ENCODE assay signal across 15 cellular contexts in the genomic region with DNA sequence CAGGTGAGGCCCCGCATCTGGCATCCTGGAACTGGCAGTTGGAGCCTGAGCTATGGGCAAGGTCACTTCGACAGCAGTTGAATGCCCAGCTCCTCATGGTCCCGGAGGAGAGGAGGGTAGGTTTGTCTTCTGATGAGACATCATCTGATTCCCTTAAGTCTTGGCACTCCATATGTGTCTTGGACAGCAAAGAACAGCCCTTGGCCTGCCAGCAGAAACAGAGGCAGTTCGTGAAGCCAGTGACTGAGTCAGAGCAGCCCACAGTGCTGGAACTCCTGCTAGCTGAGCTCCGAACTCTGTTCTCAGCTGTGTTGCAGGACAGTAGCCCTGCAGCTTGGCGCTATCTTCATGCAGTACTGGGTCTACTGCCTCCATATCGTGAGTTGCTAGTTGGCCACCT. TPM values are rescaled to one million over a fixed set of nuclear protein-coding genes. Genes with fewer than 3 reads are reported as not detected.
DNase-seq lines count a peak whose midpoint lies in the region; ATAC-seq and TF ChIP-seq lines count a peak whose summit lies in the region.
"Had no signal": no experiment of that assay in that cellular context is flagged by ENCODE, and none has a peak within 500 bp of the region (broad histone marks: within the 10 kb centered on the region; RNA-seq: fewer than 3 reads in every experiment).

No MANE protein-coding gene starts in this region.

- ATAC-seq in heart left ventricle, result peak in 3 of 4 donors; percentile 35 to 83 (median 75)

- no peaks in the 10 kb centered on the region for H3K9me3 ChIP-seq in heart left ventricle
- no peaks in the 10 kb centered on the region for H3K9me3 ChIP-seq in effector memory CD4-positive, alpha-beta T cell (ENCODE audit: control insufficient read depth, low read length)
- H3K9me3 ChIP-seq in BE2C, result no peaks in the 10 kb centered on the region
- H3K9me3 ChIP-seq: uterus had no signal

- H3K36me3 ChIP-seq in heart left ventricle (peaks cover 0 to 51% (median 27%) of the 10 kb centered on the region in 9 donors), BE2C (no peaks in the 10 kb centered on the region)
- H3K36me3 ChIP-seq in effector memory CD4-positive, alpha-beta T cell (ENCODE audit: control insufficient read depth, insufficient read depth, low read length), result peaks cover 37% of the 10 kb centered on the region
- H3K36me3 ChIP-seq: uterus had no signal

- peak overlapping the region in 4 of 12 donors; percentile 22 to 41 (median 32) for H3K27ac ChIP-seq in heart left ventricle
- H3K27ac ChIP-seq in effector memory CD4-positive, alpha-beta T cell (ENCODE audit: insufficient read depth, low read length, poor library complexity, severe bottlenecking), result no peak overlapping the region
- H3K27ac ChIP-seq: uterus had no signal

- no peak overlapping the region for H3K4me3 ChIP-seq in heart left ventricle
- no peak overlapping the region for H3K4me3 ChIP-seq in effector memory CD4-positive, alpha-beta T cell (ENCODE audit: insufficient read depth, low read depth, low read length, poor library complexity, severe bottlenecking)
- no peak overlapping the region for H3K4me3 ChIP-seq in BE2C (ENCODE audit: low read depth, low read length)
- H3K4me3 ChIP-seq: skin epidermis had no signal

- TF ChIP-seq CTCF in heart left ventricle (IDR thresholded peaks at IDR 0.05), result no peak
- no peak for TF ChIP-seq CTCF in BE2C (IDR thresholded peaks at IDR 0.05; ENCODE audit: low read depth, low read length)

- peaks cover 0 to 19% (median 0%) of the 10 kb centered on the region in 12 donors for H3K4me1 ChIP-seq in heart left ventricle
- H3K4me1 ChIP-seq in effector memory CD4-positive, alpha-beta T cell (ENCODE audit: control insufficient read depth, insufficient read depth, low read length, poor library complexity, severe bottlenecking), result no peaks in the 10 kb centered on the region
- no peaks in the 10 kb centered on the region for H3K4me1 ChIP-seq in BE2C
- H3K4me1 ChIP-seq: uterus had no signal

- DNase-seq in AG08396 (ENCODE audit: low spot score) (peak; percentile 40), astrocyte of the hippocampus (ENCODE audit: low read depth, low spot score) (peak; percentile 24), heart left ventricle (peak in 2 of 5 donors; percentile 29 to 55), posterior cingulate gyrus (peak in 8 of 10 donors; percentile 35 to 92 (median 65)), BE2C (no peak), KBM-7 (no peak), NCI-H187 treated with DMSO at 0.1 percent for 48 hours (lab: John Stamatoyannopoulos, UW) (no peak)
- DNase-seq in effector memory CD4-positive, alpha-beta T cell, result no peak
- DNase-seq: EL, glutamatergic neuron, midbrain, NCI-H1105, uterus had no signal

- 60 to 83% (median 78%) methylated on average over 5 to 7 of the region's 7 CpGs for WGBS in heart left ventricle, 4 donors

- H3K27me3 ChIP-seq in heart left ventricle (no peaks in the 10 kb centered on the region), BE2C (no peaks in the 10 kb centered on the region)
- no peaks in the 10 kb centered on the region for H3K27me3 ChIP-seq in effector memory CD4-positive, alpha-beta T cell (replicated peaks; ENCODE audit: control insufficient read depth, insufficient read depth, low read length, poor library complexity, severe bottlenecking)
- H3K27me3 ChIP-seq: uterus had no signal

- in situ Hi-C loops in KBM-7 (cut with MboI; ENCODE audit: low pct_unique_long_range_greater_than_20kb, low sequenced_read_pairs), result no loop called here

- no peak for TF ChIP-seq POLR2A in heart left ventricle (IDR thresholded peaks at IDR 0.05)

- intact Hi-C loops in heart left ventricle (cut with DNase I) (loop anchor here in 1 of 10 donors (5.0 kb wide), 1 partner anchor 121 kb away; no protein-coding TSS in a partner anchor), posterior cingulate gyrus (cut with DNase I) (no loop called here)

RNA-seq across cellular contexts. Expression of gene DNHD1, which starts 1.0 kb away (rescaled TPM):
- 1 to 10 TPM; 3.9 to 9.4 (median 5.4) TPM for total RNA-seq in heart left ventricle
- polyA plus RNA-seq in heart left ventricle, result 1 to 10 TPM; 2.2 to 6.0 TPM
- polyA plus RNA-seq in BE2C (2012; ENCODE audit: insufficient read depth, insufficient read length, low read depth), result 7.2 TPM

RNA-seq across cellular contexts. Expression of gene TIMM10B, which starts 16.8 kb away (rescaled TPM):
- total RNA-seq in heart left ventricle, result 10 to 100 TPM; 13.2 to 26.9 (median 16.1) TPM
- 10 to 100 TPM in 1 of 2 donors, 1 to 10 TPM in 1; 9.5 to 24.1 TPM for polyA plus RNA-seq in heart left ventricle
- 57.0 TPM for polyA plus RNA-seq in BE2C (2012; ENCODE audit: insufficient read depth, insufficient read length, low read depth)

RNA-seq across cellular contexts. Expression of gene ARFIP2, which starts 17.0 kb away (rescaled TPM):
- total RNA-seq in heart left ventricle, result 10 to 100 TPM; 10.7 to 24.9 (median 18.9) TPM
- 10 to 100 TPM; 14.0 to 36.7 TPM for polyA plus RNA-seq in heart left ventricle
- 40.8 TPM for polyA plus RNA-seq in BE2C (2012; ENCODE audit: insufficient read depth, insufficient read length, low read depth)

RNA-seq across cellular contexts. Expression of gene TRIM3, which starts 24.4 kb away (rescaled TPM):
- 10 to 100 TPM in 6 of 9 donors, 1 to 10 TPM in 3; 7.7 to 18.8 (median 10.4) TPM for total RNA-seq in heart left ventricle
- polyA plus RNA-seq in heart left ventricle, result 10 to 100 TPM in 1 of 2 donors, 1 to 10 TPM in 1; 9.8 to 14.7 TPM
- 19.9 TPM for polyA plus RNA-seq in BE2C (2012; ENCODE audit: insufficient read depth, insufficient read length, low read depth)

RNA-seq across cellular contexts. Expression of gene HPX, which starts 57.3 kb away (rescaled TPM):
- total RNA-seq in heart left ventricle, result 1 to 10 TPM in 1 of 9 donors, under 1 TPM in 3, not detected in 5; 0.17 to 1.5 (median 0.35) TPM
- polyA plus RNA-seq in heart left ventricle, result under 1 TPM; 0.33 to 0.46 TPM
- polyA plus RNA-seq in BE2C (2012; ENCODE audit: insufficient read depth, insufficient read length, low read depth), result 2.1 TPM
- total RNA-seq: activated T-helper 1 cell treated with anti-CD3 and anti-CD28 coated beads, Interleukin-12 subunit alpha, Interleukin-12 subunit beta, Interleukin-2, Interleukin-4 antibody, amounts not matched to agents 30 ng/mL and 10 ng/mL and 1 ng/mL, durations not matched to agents 14 hours and 24 hours and 36 hours had no signal

Comparison
In these comparisons a context has a peak if more than half of its experiments do, and no peak if none do; other contexts are left out.
1. DNase-seq: peak in AG08396 (single experiment), astrocyte of the hippocampus (single experiment) and posterior cingulate gyrus (8 of 10); none in effector memory CD4-positive, alpha-beta T cell (0 of 3), BE2C (single experiment), KBM-7 (single experiment) and NCI-H187 treated with DMSO at 0.1 percent for 48 hours (single experiment).